20 cellular contexts compared by ENCODE assay signal in genomic region chr10:49667991-49668390, GRCh38. TPM values are rescaled to one million over a fixed set of nuclear protein-coding genes. Genes with fewer than 3 reads are reported as not detected.
"Had no signal": no experiment of that assay in that cellular context is flagged by ENCODE, and none has a peak within 500 bp of the region (broad histone marks: within the 10 kb centered on the region; RNA-seq: fewer than 3 reads in every experiment).

No MANE protein-coding gene starts in this region.

- H3K27me3 ChIP-seq: colonic mucosa, sigmoid colon, testis, upper lobe of left lung had no signal

- H3K27ac ChIP-seq: colonic mucosa, esophagus squamous epithelium, sigmoid colon, testis, upper lobe of left lung had no signal

- FAIRE-seq: endometrium had no signal

- H3K4me1 ChIP-seq: colonic mucosa, esophagus squamous epithelium, sigmoid colon, testis, upper lobe of left lung had no signal

- H3K4me3 ChIP-seq: colonic mucosa, esophagus squamous epithelium, lung, sigmoid colon, testis, upper lobe of left lung had no signal

- H3K9me3 ChIP-seq: colonic mucosa, esophagus squamous epithelium, testis, upper lobe of left lung had no signal

- ATAC-seq: activated CD8-positive, alpha-beta memory T cell treated with anti-CD3 and anti-CD28 coated beads, Interleukin-2, amount 10 ng/mL, durations not matched to agents 7 days and 5 days; left colon; stimulated activated effector memory CD8-positive, alpha-beta T cell treated with anti-CD3 and anti-CD28 coated beads, Interleukin-12 subunit alpha, Interleukin-12 subunit beta, amount 100 ng/mL, for 72 hours had no signal

- H3K36me3 ChIP-seq: colonic mucosa, esophagus squamous epithelium, sigmoid colon, upper lobe of left lung had no signal

- DNase-seq: activated CD4-positive, alpha-beta memory T cell treated with anti-CD3 and anti-CD28 coated beads, Interleukin-2, amount 10 ng/mL, durations not matched to agents 7 days and 5 days; activated CD4-positive, alpha-beta T cell treated with anti-CD3 and anti-CD28 coated beads for 48 hours; activated CD4-positive, CD25-positive, alpha-beta regulatory T cell; activated CD8-positive, alpha-beta memory T cell treated with anti-CD3 and anti-CD28 coated beads, Interleukin-2, amount 10 ng/mL, durations not matched to agents 7 days and 5 days; activated naive CD8-positive, alpha-beta T cell treated with anti-CD3 and anti-CD28 coated beads for 36 hours; amniotic stem cell; caudate nucleus; colonic mucosa; esophagus squamous epithelium; left colon; sigmoid colon; stimulated activated CD4-positive, alpha-beta T cell treated with anti-CD3 and anti-CD28 coated beads, Interleukin-4, amount 100 ng/mL, for 24 hours; T1000; testis; upper lobe of left lung had no signal

RNA-seq across cellular contexts. Expression of gene C10orf53, which starts 11.5 kb away (rescaled TPM):
- total RNA-seq: activated CD4-positive, alpha-beta memory T cell treated with anti-CD3 and anti-CD28 coated beads, Interleukin-2, amount 10 ng/mL, durations not matched to agents 7 days and 5 days; activated CD8-positive, alpha-beta memory T cell treated with anti-CD3 and anti-CD28 coated beads, Interleukin-2, amount 10 ng/mL, durations not matched to agents 7 days and 5 days; activated naive CD8-positive, alpha-beta T cell treated with anti-CD3 and anti-CD28 coated beads for 36 hours; colonic mucosa; esophagus squamous epithelium; left colon; mesothelial cell of epicardium; sigmoid colon; T-helper 1 cell treated with Interleukin-12 subunit alpha and Interleukin-12 subunit beta and Interleukin-4 antibody, amounts not matched to agents 30 ng/mL and 1 ng/mL, for 36 hours; upper lobe of left lung had no signal
- polyA plus RNA-seq: lung, sigmoid colon had no signal

RNA-seq across cellular contexts. Expression of gene CHAT, which starts 54.2 kb away (rescaled TPM):
- total RNA-seq: activated CD4-positive, alpha-beta memory T cell treated with anti-CD3 and anti-CD28 coated beads, Interleukin-2, amount 10 ng/mL, durations not matched to agents 7 days and 5 days; activated CD8-positive, alpha-beta memory T cell treated with anti-CD3 and anti-CD28 coated beads, Interleukin-2, amount 10 ng/mL, durations not matched to agents 7 days and 5 days; activated naive CD8-positive, alpha-beta T cell treated with anti-CD3 and anti-CD28 coated beads for 36 hours; esophagus squamous epithelium; lung; mesothelial cell of epicardium; T-helper 1 cell treated with Interleukin-12 subunit alpha and Interleukin-12 subunit beta and Interleukin-4 antibody, amounts not matched to agents 30 ng/mL and 1 ng/mL, for 36 hours; upper lobe of left lung had no signal
- polyA plus RNA-seq: lung had no signal

RNA-seq across cellular contexts. Expression of gene SLC18A3, which starts 57.9 kb away (rescaled TPM):
- total RNA-seq: activated CD4-positive, alpha-beta memory T cell treated with anti-CD3 and anti-CD28 coated beads, Interleukin-2, amount 10 ng/mL, durations not matched to agents 7 days and 5 days; activated CD8-positive, alpha-beta memory T cell treated with anti-CD3 and anti-CD28 coated beads, Interleukin-2, amount 10 ng/mL, durations not matched to agents 7 days and 5 days; activated naive CD8-positive, alpha-beta T cell treated with anti-CD3 and anti-CD28 coated beads for 36 hours; esophagus squamous epithelium; lung; T-helper 1 cell treated with Interleukin-12 subunit alpha and Interleukin-12 subunit beta and Interleukin-4 antibody, amounts not matched to agents 30 ng/mL and 1 ng/mL, for 36 hours; testis; upper lobe of left lung had no signal
- polyA plus RNA-seq: lung had no signal
